In the genomic region with DNA sequence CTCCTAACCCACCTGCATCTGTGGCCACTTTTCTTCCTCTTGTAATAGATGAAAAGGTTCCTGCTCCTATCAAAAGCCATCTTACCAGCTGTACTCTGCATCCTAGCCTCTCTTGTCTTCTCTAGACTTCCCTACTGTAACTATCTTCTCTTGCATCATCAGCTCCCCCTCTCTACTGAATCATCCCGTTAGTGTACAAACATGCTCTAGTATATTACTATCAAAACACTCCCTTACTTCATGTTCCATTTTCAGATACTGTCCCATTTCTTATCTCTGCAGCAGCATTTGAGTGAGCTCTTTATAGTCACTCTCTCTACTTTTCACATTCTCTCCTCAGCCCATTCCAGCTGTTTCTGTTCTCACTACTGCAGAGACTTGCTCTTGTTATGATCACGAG, we compare ENCODE assay signal across 11 cellular contexts. TPM values are rescaled to one million over a fixed set of nuclear protein-coding genes. Genes with fewer than 3 reads are reported as not detected.
DNase-seq lines count a peak whose midpoint lies in the region; ATAC-seq and TF ChIP-seq lines count a peak whose summit lies in the region.
"Had no signal": no experiment of that assay in that cellular context is flagged by ENCODE, and none has a peak within 500 bp of the region (broad histone marks: within the 10 kb centered on the region; RNA-seq: fewer than 3 reads in every experiment).

No MANE protein-coding gene starts in this region.

- H3K27ac ChIP-seq in CD8-positive, alpha-beta T cell (ENCODE audit: low read depth, low read length), result no peak overlapping the region
- H3K27ac ChIP-seq in Karpas-422 (ENCODE audit: low read length) (no peak overlapping the region), body of pancreas (no peak overlapping the region), PC-9 (no peak overlapping the region; the same call in 1 of the 2 replicates)

- H3K9me2 ChIP-seq in Karpas-422 (replicated peaks; ENCODE audit: insufficient read depth, low read length), result no peaks in the 10 kb centered on the region
- no peaks in the 10 kb centered on the region for H3K9me2 ChIP-seq in PC-9 (ENCODE audit: insufficient read depth)

- ATAC-seq in CD8-positive, alpha-beta T cell, result no peak
- ATAC-seq in activated naive CD8-positive, alpha-beta T cell treated with anti-CD3 and anti-CD28 coated beads, Interleukin-2, amount 10 ng/mL, durations not matched to agents 7 days and 5 days (ENCODE audit: low read depth), result no peak
- ATAC-seq in natural killer cell (no peak), body of pancreas (no peak)
- ATAC-seq: heart left ventricle had no signal

- no peaks in the 10 kb centered on the region for H3K9me3 Mint-ChIP-seq in CD8-positive, alpha-beta T cell
- H3K9me3 Mint-ChIP-seq in activated naive CD8-positive, alpha-beta T cell treated with anti-CD3 and anti-CD28 coated beads, Interleukin-2, amount 10 ng/mL, durations not matched to agents 7 days and 5 days, result no peaks in the 10 kb centered on the region
- H3K9me3 Mint-ChIP-seq in natural killer cell, result no peaks in the 10 kb centered on the region

- TF ChIP-seq POLR2A in body of pancreas (IDR thresholded peaks at IDR 0.05), result no peak

- peaks cover 53% of the 10 kb centered on the region for H3K4me1 Mint-ChIP-seq in CD8-positive, alpha-beta T cell (ENCODE audit: low read depth)
- H3K4me1 Mint-ChIP-seq in activated naive CD8-positive, alpha-beta T cell treated with anti-CD3 and anti-CD28 coated beads, Interleukin-2, amount 10 ng/mL, durations not matched to agents 7 days and 5 days, result peaks cover 58% of the 10 kb centered on the region
- H3K4me1 Mint-ChIP-seq in natural killer cell, result peaks cover 55 to 58% of the 10 kb centered on the region in 2 donors

- peaks cover 14% of the 10 kb centered on the region for H3K36me3 ChIP-seq in CD8-positive, alpha-beta T cell (ENCODE audit: insufficient read depth, low read length)
- H3K36me3 ChIP-seq in Karpas-422 (ENCODE audit: insufficient read depth, low read length) (peaks cover 35% of the 10 kb centered on the region), body of pancreas (replicated peaks in 1 of 2; ENCODE audit: insufficient read depth in 1 of 2, low read depth in 2 of 2) (peaks cover 0 to 6% of the 10 kb centered on the region in 2 donors), PC-9 (ENCODE audit: low read depth) (no peaks in the 10 kb centered on the region)

- H3K4me2 ChIP-seq in Karpas-422 (ENCODE audit: low read depth, low read length, poor library complexity, severe bottlenecking) (peak overlapping the region; percentile 86), PC-9 (no peak overlapping the region)

- no peak overlapping the region for H3K4me3 Mint-ChIP-seq in CD8-positive, alpha-beta T cell
- H3K4me3 Mint-ChIP-seq in activated naive CD8-positive, alpha-beta T cell treated with anti-CD3 and anti-CD28 coated beads, Interleukin-2, amount 10 ng/mL, durations not matched to agents 7 days and 5 days, result peak overlapping the region; percentile 32
- H3K4me3 Mint-ChIP-seq in natural killer cell, result no peak overlapping the region

- H3F3A ChIP-seq in PC-9 (ENCODE audit: insufficient read depth, low read depth), result peaks cover 22% of the 10 kb centered on the region; the same call in 1 of the 2 replicates

- peak overlapping the region; percentile 37 for H3K27ac Mint-ChIP-seq in CD8-positive, alpha-beta T cell
- H3K27ac Mint-ChIP-seq in activated naive CD8-positive, alpha-beta T cell treated with anti-CD3 and anti-CD28 coated beads, Interleukin-2, amount 10 ng/mL, durations not matched to agents 7 days and 5 days, result peak overlapping the region; percentile 44
- H3K27ac Mint-ChIP-seq in natural killer cell, result peak overlapping the region; percentile 96

- no TSS peak for BruUV-seq in PC-9 (replicated peaks; lab: Mats Ljungman, UMichigan)

- POLR2A ChIA-PET in CD8-positive, alpha-beta T cell (lab: Charles Lee), result no interaction called here
- POLR2A ChIA-PET in activated naive CD8-positive, alpha-beta T cell treated with anti-CD3 and anti-CD28 coated beads, Interleukin-2, amount 10 ng/mL, durations not matched to agents 7 days and 5 days (lab: Charles Lee), result interaction anchor here (1.2 to 1.8 kb wide), 2 partner anchors 16 to 85 kb away, joined by 3 to 5 read pairs; a partner anchor contains a TSS
- POLR2A ChIA-PET in PC-9 (lab: Charles Lee; ENCODE audit: unreplicated experiment), result interaction anchor here (0.6 to 1.0 kb wide), 2 partner anchors 56 to 146 kb away, joined by 3 to 12 read pairs; a partner anchor contains a TSS

- H3K27me3 Mint-ChIP-seq in CD8-positive, alpha-beta T cell (ENCODE audit: low read depth), result no peaks in the 10 kb centered on the region
- H3K27me3 Mint-ChIP-seq in activated naive CD8-positive, alpha-beta T cell treated with anti-CD3 and anti-CD28 coated beads, Interleukin-2, amount 10 ng/mL, durations not matched to agents 7 days and 5 days, result no peaks in the 10 kb centered on the region
- no peaks in the 10 kb centered on the region for H3K27me3 Mint-ChIP-seq in natural killer cell (ENCODE audit: low read depth in 2 of 2)

- H3K4me3 ChIP-seq in CD8-positive, alpha-beta T cell (ENCODE audit: low read depth, low read length), result no peak overlapping the region
- no peak overlapping the region for H3K4me3 ChIP-seq in Karpas-422 (ENCODE audit: low read length)
- no peak overlapping the region for H3K4me3 ChIP-seq in body of pancreas
- H3K4me3 ChIP-seq in PC-9, result no peak overlapping the region

- H3K79me2 ChIP-seq in Karpas-422 (ENCODE audit: low read length) (peaks cover 59% of the 10 kb centered on the region), PC-9 (ENCODE audit: low read depth) (peaks cover 29% of the 10 kb centered on the region)

- peaks cover 28% of the 10 kb centered on the region for H3K4me1 ChIP-seq in CD8-positive, alpha-beta T cell (ENCODE audit: insufficient read depth, low read length)
- H3K4me1 ChIP-seq in Karpas-422 (ENCODE audit: low read length) (peaks cover 46% of the 10 kb centered on the region), body of pancreas (peaks cover 33% of the 10 kb centered on the region), PC-9 (replicated peaks; ENCODE audit: insufficient read depth) (peaks cover 10% of the 10 kb centered on the region)

- H3K27me3 ChIP-seq in CD8-positive, alpha-beta T cell (ENCODE audit: insufficient read depth, low read length), result no peaks in the 10 kb centered on the region
- H3K27me3 ChIP-seq in Karpas-422 (ENCODE audit: low read length) (no peaks in the 10 kb centered on the region), body of pancreas (no peaks in the 10 kb centered on the region), PC-9 (ENCODE audit: insufficient read depth, low read depth) (no peaks in the 10 kb centered on the region)
- H3K27me3 ChIP-seq: heart left ventricle had no signal

- no peak for TF ChIP-seq CTCF in CD8-positive, alpha-beta T cell (IDR thresholded peaks at IDR 0.05)
- TF ChIP-seq CTCF in natural killer cell (IDR thresholded peaks at IDR 0.05), result no peak
- no peak for TF ChIP-seq CTCF in body of pancreas (IDR thresholded peaks at IDR 0.05)
- no peak for TF ChIP-seq CTCF in PC-9 (conservative IDR thresholded peaks at IDR 0.05)

- H4K20me1 ChIP-seq in Karpas-422 (ENCODE audit: insufficient read depth, low read depth, low read length) (no peaks in the 10 kb centered on the region), PC-9 (ENCODE audit: insufficient read depth) (no peaks in the 10 kb centered on the region)

- CTCF ChIA-PET in CD8-positive, alpha-beta T cell (lab: Charles Lee), result interaction anchor here (0.6 to 1.2 kb wide), 3 partner anchors 78 to 166 kb away, joined by 3 read pairs; a partner anchor contains a TSS
- CTCF ChIA-PET in PC-9 (lab: Charles Lee), result no interaction called here

- no peaks in the 10 kb centered on the region for H3K9me3 ChIP-seq in CD8-positive, alpha-beta T cell (ENCODE audit: low read length)
- H3K9me3 ChIP-seq in Karpas-422 (ENCODE audit: low read length), result no peaks in the 10 kb centered on the region
- H3K9me3 ChIP-seq in body of pancreas, result no peaks in the 10 kb centered on the region
- no peaks in the 10 kb centered on the region for H3K9me3 ChIP-seq in PC-9 (ENCODE audit: insufficient read depth, low read depth)
- H3K9me3 ChIP-seq: heart left ventricle had no signal

- DNase-seq in CD8-positive, alpha-beta T cell, result no peak
- no peak for DNase-seq in Karpas-422
- no peak for DNase-seq in activated naive CD8-positive, alpha-beta T cell treated with anti-CD3 and anti-CD28 coated beads, Interleukin-2, amount 10 ng/mL, durations not matched to agents 7 days and 5 days
- no peak for DNase-seq in natural killer cell
- no peak for DNase-seq in NCI-H2107 (lab: John Stamatoyannopoulos, UW)
- no peak for DNase-seq in body of pancreas
- DNase-seq in PC-9, result no peak
- no peak for DNase-seq in NK-92 treated with Interleukin-12 subunit alpha and Interleukin-12 subunit beta, amount 100 ng/mL, for 24 hours (lab: John Stamatoyannopoulos, UW)
- DNase-seq: anterior cingulate cortex, heart left ventricle, NCI-H187 treated with DMSO at 0.1 percent for 48 hours had no signal

- H2AFZ ChIP-seq in Karpas-422 (ENCODE audit: low read length) (no peak overlapping the region), PC-9 (no peak overlapping the region)

- WGBS in body of pancreas, 2 donors, result 37 to 41% methylated on average over 2 of the region's 2 CpGs

- intact Hi-C loops in CD8-positive, alpha-beta T cell (cut with DNase I, micrococcal nuclease), result loop anchor here in 1 of 2 experiments (10.0 kb wide), 1 partner anchor 250 kb away; a partner anchor contains a TSS
- intact Hi-C loops in natural killer cell (cut with micrococcal nuclease), result no loop called here
- intact Hi-C loops in body of pancreas (cut with DNase I), result no loop called here
- intact Hi-C loops in PC-9 (cut with micrococcal nuclease; ENCODE audit: unreplicated experiment), result no loop called here

- peaks cover 38% of the 10 kb centered on the region for H3K36me3 Mint-ChIP-seq in CD8-positive, alpha-beta T cell
- H3K36me3 Mint-ChIP-seq in activated naive CD8-positive, alpha-beta T cell treated with anti-CD3 and anti-CD28 coated beads, Interleukin-2, amount 10 ng/mL, durations not matched to agents 7 days and 5 days, result peaks cover 43% of the 10 kb centered on the region
- peaks cover 11% of the 10 kb centered on the region for H3K36me3 Mint-ChIP-seq in natural killer cell

- no peak overlapping the region for H3K9ac ChIP-seq in Karpas-422 (ENCODE audit: low read length)

RNA-seq across cellular contexts. Expression of a gene that starts 2.8 kb away (rescaled TPM):
- 10 to 100 TPM; 33.7 to 37.2 TPM for total RNA-seq in CD8-positive, alpha-beta T cell
- total RNA-seq in Karpas-422 (2014; rRNA removed; shearing (Covaris generic); ENCODE audit: low replicate concordance), result 27.1 and 45.7 TPM in 2 replicates
- total RNA-seq in activated naive CD8-positive, alpha-beta T cell treated with anti-CD3 and anti-CD28 coated beads, Interleukin-2, amount 10 ng/mL, durations not matched to agents 7 days and 5 days, result 10 to 100 TPM; 34.4 to 36.9 TPM
- total RNA-seq in natural killer cell (10 to 100 TPM; 42.2 to 66.4 (median 59.4) TPM), body of pancreas (10 to 100 TPM; 10.9 to 12.5 TPM), PC-9 (2021) (30.5 and 36.1 TPM in 2 replicates)

RNA-seq across cellular contexts. Expression of a gene that starts 7.0 kb away (rescaled TPM):
- 10 to 100 TPM; 10.6 to 13.7 TPM for total RNA-seq in CD8-positive, alpha-beta T cell
- total RNA-seq in Karpas-422 (2014; rRNA removed; shearing (Covaris generic); ENCODE audit: low replicate concordance), result 7.3 and 12.2 TPM in 2 replicates
- 10 to 100 TPM; 11.8 to 12.0 TPM for total RNA-seq in activated naive CD8-positive, alpha-beta T cell treated with anti-CD3 and anti-CD28 coated beads, Interleukin-2, amount 10 ng/mL, durations not matched to agents 7 days and 5 days
- total RNA-seq in natural killer cell (1 to 10 TPM; 5.8 to 9.4 (median 6.0) TPM), body of pancreas (1 to 10 TPM in 1 of 2 donors, not detected in 1; 7.3 TPM), PC-9 (2021) (4.8 and 5.6 TPM in 2 replicates)

RNA-seq across cellular contexts. Expression of a gene that starts 9.9 kb away (rescaled TPM):
- total RNA-seq in CD8-positive, alpha-beta T cell, result 10 to 100 TPM; 51.0 to 51.7 TPM
- 33.2 and 42.2 TPM in 2 replicates for total RNA-seq in Karpas-422 (2014; rRNA removed; shearing (Covaris generic); ENCODE audit: low replicate concordance)
- 10 to 100 TPM; 41.3 to 47.7 TPM for total RNA-seq in activated naive CD8-positive, alpha-beta T cell treated with anti-CD3 and anti-CD28 coated beads, Interleukin-2, amount 10 ng/mL, durations not matched to agents 7 days and 5 days
- total RNA-seq in natural killer cell (10 to 100 TPM; 44.0 to 44.9 (median 44.4) TPM), body of pancreas (10 to 100 TPM; 27.0 to 28.3 TPM), PC-9 (2021) (23.4 and 26.0 TPM in 2 replicates)

RNA-seq across cellular contexts. Expression of a gene that starts 10.2 kb away (rescaled TPM):
- total RNA-seq in CD8-positive, alpha-beta T cell, result 10 to 100 TPM; 14.8 to 19.4 TPM
- 19.0 and 33.5 TPM in 2 replicates for total RNA-seq in Karpas-422 (2014; rRNA removed; shearing (Covaris generic); ENCODE audit: low replicate concordance)
- 10 to 100 TPM; 80.8 to 94.0 TPM for total RNA-seq in activated naive CD8-positive, alpha-beta T cell treated with anti-CD3 and anti-CD28 coated beads, Interleukin-2, amount 10 ng/mL, durations not matched to agents 7 days and 5 days
- total RNA-seq in natural killer cell (10 to 100 TPM; 63.1 to 76.1 (median 72.3) TPM), body of pancreas (10 to 100 TPM; 18.5 to 39.4 TPM), PC-9 (2021) (44.2 and 66.2 TPM in 2 replicates)

Comparison
In these comparisons a context has a peak if more than half of its experiments do, and no peak if none do; other contexts are left out.
1. H3K27ac Mint-ChIP-seq: peak in every context shown above with its lines; median percentile 96 in natural killer cell; 44 in activated naive CD8-positive, alpha-beta T cell treated with anti-CD3 and anti-CD28 coated beads, Interleukin-2, amount 10 ng/mL, durations not matched to agents 7 days and 5 days; 37 in CD8-positive, alpha-beta T cell.